24 cellular contexts compared by ENCODE assay signal in the genomic region with DNA sequence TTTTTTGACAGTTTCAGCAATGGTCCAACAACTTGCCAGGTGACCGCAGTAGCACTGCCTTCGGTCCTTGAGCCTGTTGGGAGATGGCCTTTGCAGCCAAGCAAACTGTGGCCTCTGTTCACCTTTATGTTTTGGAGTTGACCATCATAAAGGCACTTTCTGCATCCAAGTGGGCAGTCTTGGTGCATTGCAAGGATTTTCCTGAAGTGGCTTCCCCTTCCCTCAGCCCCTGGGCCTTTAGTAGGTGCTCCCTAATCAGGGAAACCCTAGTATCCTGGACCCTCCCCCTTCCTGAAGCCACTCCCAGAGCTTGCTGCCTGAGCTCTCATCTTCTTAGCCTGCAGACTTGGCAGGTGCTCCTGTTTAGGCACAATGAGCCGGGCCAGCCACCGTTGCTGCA.
"Had no signal": no experiment of that assay in that cellular context is flagged by ENCODE, and none has a peak within 500 bp of the region (broad histone marks: within the 10 kb centered on the region; RNA-seq: fewer than 3 reads in every experiment).

No MANE protein-coding gene starts in this region.

- H3K4me3 Mint-ChIP-seq: naive thymus-derived CD8-positive, alpha-beta T cell; stimulated activated naive B cell treated with anti-CD40 and anti-IgM and Interleukin-4, amounts not matched to agents 10 μg/mL and 1 μg/mL and 100 μg/mL, for 72 hours; stimulated activated naive CD8-positive, alpha-beta T cell treated with anti-CD3 and anti-CD28 coated beads, Interleukin-15, Interleukin-2, amounts not matched to agents 100 ng/mL and 50 ng/mL, for 24 hours had no signal

- H2AFZ ChIP-seq: parathyroid adenoma had no signal

- DNase-seq: cortex of kidney; effector CD4-positive, alpha-beta T cell; foreskin fibroblast; gastrocnemius medialis; head of caudate nucleus; kidney; left lung; mesendoderm; naive thymus-derived CD8-positive, alpha-beta T cell; small intestine; stimulated activated CD4-positive, alpha-beta T cell treated with anti-CD3 and anti-CD28 coated beads, Interleukin-15, amount 100 ng/mL, for 24 hours; stimulated activated CD4-positive, alpha-beta T cell treated with anti-CD3 and anti-CD28 coated beads, Interleukin-2, amount 100 ng/mL, for 48 hours; stimulated activated naive B cell treated with anti-CD40 and anti-IgM and Interleukin-4, amounts not matched to agents 10 μg/mL and 1 μg/mL and 100 μg/mL, for 72 hours; upper lobe of right lung; uterus had no signal

- H3K27me3 Mint-ChIP-seq: progenitor cell of endocrine pancreas had no signal

- H3K36me3 ChIP-seq: gastrocnemius medialis, left lung, neutrophil, right lobe of liver, thoracic aorta, tibial nerve, upper lobe of right lung, uterus had no signal

- H3K36me3 Mint-ChIP-seq: naive thymus-derived CD8-positive, alpha-beta T cell; stimulated activated naive B cell treated with anti-CD40 and anti-IgM and Interleukin-4, amounts not matched to agents 10 μg/mL and 1 μg/mL and 100 μg/mL, for 72 hours had no signal

- H3K9me3 ChIP-seq: gastrocnemius medialis, left lung, neutrophil, right lobe of liver, upper lobe of right lung had no signal

- ATAC-seq: esophagus mucosa; gastrocnemius medialis; left lung; naive thymus-derived CD8-positive, alpha-beta T cell; right lobe of liver; stimulated activated naive B cell treated with anti-CD40 and anti-IgM and Interleukin-4, amounts not matched to agents 10 μg/mL and 1 μg/mL and 100 μg/mL, for 72 hours; upper lobe of right lung had no signal

- H3K27ac Mint-ChIP-seq: naive thymus-derived CD8-positive, alpha-beta T cell; progenitor cell of endocrine pancreas; stimulated activated naive B cell treated with anti-CD40 and anti-IgM and Interleukin-4, amounts not matched to agents 10 μg/mL and 1 μg/mL and 100 μg/mL, for 72 hours; stimulated activated naive CD8-positive, alpha-beta T cell treated with anti-CD3 and anti-CD28 coated beads, Interleukin-15, Interleukin-2, amounts not matched to agents 100 ng/mL and 50 ng/mL, for 24 hours had no signal

- FAIRE-seq: kidney, small intestine had no signal

- H3K9ac ChIP-seq: parathyroid adenoma had no signal

- H3K4me3 ChIP-seq: gastrocnemius medialis, left lung, right lobe of liver, thoracic aorta, tibial nerve, upper lobe of right lung, uterus had no signal

- H3K27ac ChIP-seq: epithelial cell of prostate, gastrocnemius medialis, left lung, neutrophil, parathyroid adenoma, right lobe of liver, thoracic aorta, tibial nerve, upper lobe of right lung, uterus had no signal

- H3K9me3 Mint-ChIP-seq: naive thymus-derived CD8-positive, alpha-beta T cell; stimulated activated naive B cell treated with anti-CD40 and anti-IgM and Interleukin-4, amounts not matched to agents 10 μg/mL and 1 μg/mL and 100 μg/mL, for 72 hours; stimulated activated naive CD8-positive, alpha-beta T cell treated with anti-CD3 and anti-CD28 coated beads, Interleukin-15, Interleukin-2, amounts not matched to agents 100 ng/mL and 50 ng/mL, for 24 hours had no signal

- H3K27me3 ChIP-seq: gastrocnemius medialis, left lung, right lobe of liver, tibial nerve, upper lobe of right lung, uterus had no signal

- H3K4me1 ChIP-seq: gastrocnemius medialis, left lung, parathyroid adenoma, tibial nerve, upper lobe of right lung, uterus had no signal

- H3K4me1 Mint-ChIP-seq: stimulated activated naive B cell treated with anti-CD40 and anti-IgM and Interleukin-4, amounts not matched to agents 10 μg/mL and 1 μg/mL and 100 μg/mL, for 72 hours had no signal
